1 cellular context compared by ENCODE assay signal in the genomic region with DNA sequence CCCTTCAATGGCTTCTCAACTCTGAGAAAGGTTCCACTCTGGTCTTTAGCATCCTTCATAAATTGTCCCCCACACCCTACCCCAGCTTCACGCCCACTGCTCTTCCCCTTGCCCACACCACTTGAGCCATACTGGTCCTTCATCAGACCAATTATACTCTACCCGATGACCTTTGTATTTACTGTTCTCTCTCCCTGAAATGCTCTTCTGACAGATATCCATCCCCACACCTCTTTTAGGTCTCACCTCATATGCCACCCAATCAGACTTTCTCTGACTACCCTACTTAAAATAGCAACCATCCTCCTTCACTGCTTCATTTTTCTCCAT.
TF ChIP-seq lines count a peak whose summit lies in the region.

No MANE protein-coding gene starts in this region.

TF ChIP-seq in IMR-90, 13 proteins besides CTCF, POLR2A, EP300 and RAD21:
- TF ChIP-seq CEBPB (IDR thresholded peaks at IDR 0.05; ENCODE audit: low read depth, low read length): no peak
- no peak for TF ChIP-seq SMC3 (IDR thresholded peaks at IDR 0.05; ENCODE audit: low read depth, low read length)
- TF ChIP-seq RFX5 (IDR thresholded peaks at IDR 0.05; ENCODE audit: low read depth, low read length): no peak
- TF ChIP-seq MAZ (IDR thresholded peaks at IDR 0.05; ENCODE audit: borderline replicate concordance, low read depth, low read length): no peak
- no peak for TF ChIP-seq RCOR1 (IDR thresholded peaks at IDR 0.05; ENCODE audit: insufficient replicate concordance, low read length)
- TF ChIP-seq NFE2L2 (IDR thresholded peaks at IDR 0.05; ENCODE audit: low read depth, low read length): no peak
- no peak for TF ChIP-seq ELK1 (IDR thresholded peaks at IDR 0.05; ENCODE audit: borderline replicate concordance, low read depth, low read length)
- TF ChIP-seq FOS (IDR thresholded peaks at IDR 0.05; ENCODE audit: low read depth, low read length): no peak
- TF ChIP-seq BHLHE40 (IDR thresholded peaks at IDR 0.05; ENCODE audit: low read depth, low read length): no peak
